Comparison of ENCODE assay signal across 2 cellular contexts in the genomic region with DNA sequence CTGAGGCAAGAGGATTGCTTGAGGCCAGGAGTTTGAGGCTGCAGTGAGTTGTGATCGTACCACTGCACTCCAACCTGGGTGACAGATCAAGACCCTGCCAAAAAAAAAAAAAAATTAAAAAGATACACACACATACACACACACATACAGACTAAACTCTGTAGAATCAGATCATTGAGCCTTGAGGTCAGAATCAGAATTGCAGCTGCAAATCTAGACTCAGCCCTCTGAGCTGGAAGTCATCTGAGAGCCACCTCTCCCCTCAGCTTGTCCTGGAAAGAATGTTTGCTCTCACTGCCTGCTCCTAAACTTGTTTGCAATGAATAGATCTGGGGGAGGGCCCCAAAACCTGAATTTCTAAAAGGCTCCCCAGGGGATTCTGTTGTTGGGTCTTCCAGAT.
TF ChIP-seq lines count a peak whose summit lies in the region.

No MANE protein-coding gene starts in this region.

TF ChIP-seq in SK-N-SH, 30 proteins besides CTCF, POLR2A, EP300 and RAD21:
- TF ChIP-seq RCOR1 (IDR thresholded peaks at IDR 0.05; ENCODE audit: low read length) (no peak), FOSL2 (IDR thresholded peaks at IDR 0.05; ENCODE audit: borderline replicate concordance, low read depth) (no peak), NRF1 (IDR thresholded peaks at IDR 0.05; ENCODE audit: low read depth, low read length) (no peak), FOXM1 (IDR thresholded peaks at IDR 0.05; ENCODE audit: low read depth) (no peak), RXRA (IDR thresholded peaks at IDR 0.05; ENCODE audit: borderline replicate concordance, low read depth) (no peak), RFX5 (IDR thresholded peaks at IDR 0.05; ENCODE audit: low read length) (no peak), SMC3 (IDR thresholded peaks at IDR 0.05; ENCODE audit: low read depth, low read length) (no peak), ELF1 (IDR thresholded peaks at IDR 0.05) (no peak)
- TF ChIP-seq, protein P1, sequence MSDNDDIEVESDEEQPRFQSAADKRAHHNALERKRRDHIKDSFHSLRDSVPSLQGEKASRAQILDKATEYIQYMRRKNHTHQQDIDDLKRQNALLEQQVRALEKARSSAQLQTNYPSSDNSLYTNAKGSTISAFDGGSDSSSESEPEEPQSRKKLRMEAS (IDR thresholded peaks at IDR 0.05; ENCODE audit: low read depth): no peak
- TF ChIP-seq, protein P2, sequence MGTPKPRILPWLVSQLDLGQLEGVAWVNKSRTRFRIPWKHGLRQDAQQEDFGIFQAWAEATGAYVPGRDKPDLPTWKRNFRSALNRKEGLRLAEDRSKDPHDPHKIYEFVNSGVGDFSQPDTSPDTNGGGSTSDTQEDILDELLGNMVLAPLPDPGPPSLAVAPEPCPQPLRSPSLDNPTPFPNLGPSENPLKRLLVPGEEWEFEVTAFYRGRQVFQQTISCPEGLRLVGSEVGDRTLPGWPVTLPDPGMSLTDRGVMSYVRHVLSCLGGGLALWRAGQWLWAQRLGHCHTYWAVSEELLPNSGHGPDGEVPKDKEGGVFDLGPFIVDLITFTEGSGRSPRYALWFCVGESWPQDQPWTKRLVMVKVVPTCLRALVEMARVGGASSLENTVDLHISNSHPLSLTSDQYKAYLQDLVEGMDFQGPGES (IDR thresholded peaks at IDR 0.05; ENCODE audit: low read depth, low read length): no peak

TF ChIP-seq in SK-N-SH treated with all-trans-retinoic acid at 6 μM for 48 hours, 23 proteins besides CTCF, POLR2A, EP300 and RAD21:
- TF ChIP-seq SNAI2 (CRISPR knock-in tag; IDR thresholded peaks at IDR 0.05) (no peak), ZC3H10 (CRISPR knock-in tag; IDR thresholded peaks at IDR 0.05) (no peak), ZNF8 (CRISPR knock-in tag; IDR thresholded peaks at IDR 0.05) (no peak), ARNTL (CRISPR knock-in tag; IDR thresholded peaks at IDR 0.05; ENCODE audit: borderline replicate concordance, low read depth) (no peak), PPARA (CRISPR knock-in tag; IDR thresholded peaks at IDR 0.05; ENCODE audit: borderline replicate concordance) (no peak), ZFP3 (CRISPR knock-in tag; IDR thresholded peaks at IDR 0.05) (no peak), GLIS3 (CRISPR knock-in tag; IDR thresholded peaks at IDR 0.05) (no peak), TCF4 (CRISPR knock-in tag; IDR thresholded peaks at IDR 0.05; ENCODE audit: borderline replicate concordance) (no peak), ZNF70 (CRISPR knock-in tag; IDR thresholded peaks at IDR 0.05) (no peak), OSR1 (CRISPR knock-in tag; IDR thresholded peaks at IDR 0.05) (no peak), CSDC2 (CRISPR knock-in tag; IDR thresholded peaks at IDR 0.05) (no peak), TOX (CRISPR knock-in tag; IDR thresholded peaks at IDR 0.05; ENCODE audit: borderline replicate concordance) (no peak), ESRRG (CRISPR knock-in tag; IDR thresholded peaks at IDR 0.05) (no peak), ZFP30 (CRISPR knock-in tag; IDR thresholded peaks at IDR 0.05) (no peak), BACH2 (CRISPR knock-in tag; IDR thresholded peaks at IDR 0.05; ENCODE audit: borderline replicate concordance) (no peak)
- TF ChIP-seq, protein P3, sequence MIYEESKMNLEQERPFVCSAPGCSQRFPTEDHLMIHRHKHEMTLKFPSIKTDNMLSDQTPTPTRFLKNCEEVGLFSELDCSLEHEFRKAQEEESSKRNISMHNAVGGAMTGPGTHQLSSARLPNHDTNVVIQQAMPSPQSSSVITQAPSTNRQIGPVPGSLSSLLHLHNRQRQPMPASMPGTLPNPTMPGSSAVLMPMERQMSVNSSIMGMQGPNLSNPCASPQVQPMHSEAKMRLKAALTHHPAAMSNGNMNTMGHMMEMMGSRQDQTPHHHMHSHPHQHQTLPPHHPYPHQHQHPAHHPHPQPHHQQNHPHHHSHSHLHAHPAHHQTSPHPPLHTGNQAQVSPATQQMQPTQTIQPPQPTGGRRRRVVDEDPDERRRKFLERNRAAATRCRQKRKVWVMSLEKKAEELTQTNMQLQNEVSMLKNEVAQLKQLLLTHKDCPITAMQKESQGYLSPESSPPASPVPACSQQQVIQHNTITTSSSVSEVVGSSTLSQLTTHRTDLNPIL (CRISPR knock-in tag; IDR thresholded peaks at IDR 0.05; ENCODE audit: low read depth): no peak
- TF ChIP-seq, protein P4, sequence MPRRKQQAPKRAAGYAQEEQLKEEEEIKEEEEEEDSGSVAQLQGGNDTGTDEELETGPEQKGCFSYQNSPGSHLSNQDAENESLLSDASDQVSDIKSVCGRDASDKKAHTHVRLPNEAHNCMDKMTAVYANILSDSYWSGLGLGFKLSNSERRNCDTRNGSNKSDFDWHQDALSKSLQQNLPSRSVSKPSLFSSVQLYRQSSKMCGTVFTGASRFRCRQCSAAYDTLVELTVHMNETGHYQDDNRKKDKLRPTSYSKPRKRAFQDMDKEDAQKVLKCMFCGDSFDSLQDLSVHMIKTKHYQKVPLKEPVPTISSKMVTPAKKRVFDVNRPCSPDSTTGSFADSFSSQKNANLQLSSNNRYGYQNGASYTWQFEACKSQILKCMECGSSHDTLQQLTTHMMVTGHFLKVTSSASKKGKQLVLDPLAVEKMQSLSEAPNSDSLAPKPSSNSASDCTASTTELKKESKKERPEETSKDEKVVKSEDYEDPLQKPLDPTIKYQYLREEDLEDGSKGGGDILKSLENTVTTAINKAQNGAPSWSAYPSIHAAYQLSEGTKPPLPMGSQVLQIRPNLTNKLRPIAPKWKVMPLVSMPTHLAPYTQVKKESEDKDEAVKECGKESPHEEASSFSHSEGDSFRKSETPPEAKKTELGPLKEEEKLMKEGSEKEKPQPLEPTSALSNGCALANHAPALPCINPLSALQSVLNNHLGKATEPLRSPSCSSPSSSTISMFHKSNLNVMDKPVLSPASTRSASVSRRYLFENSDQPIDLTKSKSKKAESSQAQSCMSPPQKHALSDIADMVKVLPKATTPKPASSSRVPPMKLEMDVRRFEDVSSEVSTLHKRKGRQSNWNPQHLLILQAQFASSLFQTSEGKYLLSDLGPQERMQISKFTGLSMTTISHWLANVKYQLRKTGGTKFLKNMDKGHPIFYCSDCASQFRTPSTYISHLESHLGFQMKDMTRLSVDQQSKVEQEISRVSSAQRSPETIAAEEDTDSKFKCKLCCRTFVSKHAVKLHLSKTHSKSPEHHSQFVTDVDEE (CRISPR knock-in tag; IDR thresholded peaks at IDR 0.05): no peak
- TF ChIP-seq, protein P5, sequence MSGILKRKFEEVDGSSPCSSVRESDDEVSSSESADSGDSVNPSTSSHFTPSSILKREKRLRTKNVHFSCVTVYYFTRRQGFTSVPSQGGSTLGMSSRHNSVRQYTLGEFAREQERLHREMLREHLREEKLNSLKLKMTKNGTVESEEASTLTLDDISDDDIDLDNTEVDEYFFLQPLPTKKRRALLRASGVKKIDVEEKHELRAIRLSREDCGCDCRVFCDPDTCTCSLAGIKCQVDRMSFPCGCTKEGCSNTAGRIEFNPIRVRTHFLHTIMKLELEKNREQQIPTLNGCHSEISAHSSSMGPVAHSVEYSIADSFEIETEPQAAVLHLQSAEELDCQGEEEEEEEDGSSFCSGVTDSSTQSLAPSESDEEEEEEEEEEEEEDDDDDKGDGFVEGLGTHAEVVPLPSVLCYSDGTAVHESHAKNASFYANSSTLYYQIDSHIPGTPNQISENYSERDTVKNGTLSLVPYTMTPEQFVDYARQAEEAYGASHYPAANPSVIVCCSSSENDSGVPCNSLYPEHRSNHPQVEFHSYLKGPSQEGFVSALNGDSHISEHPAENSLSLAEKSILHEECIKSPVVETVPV (CRISPR knock-in tag; IDR thresholded peaks at IDR 0.05): no peak
